8 cellular contexts compared by ENCODE assay signal in the genomic region with DNA sequence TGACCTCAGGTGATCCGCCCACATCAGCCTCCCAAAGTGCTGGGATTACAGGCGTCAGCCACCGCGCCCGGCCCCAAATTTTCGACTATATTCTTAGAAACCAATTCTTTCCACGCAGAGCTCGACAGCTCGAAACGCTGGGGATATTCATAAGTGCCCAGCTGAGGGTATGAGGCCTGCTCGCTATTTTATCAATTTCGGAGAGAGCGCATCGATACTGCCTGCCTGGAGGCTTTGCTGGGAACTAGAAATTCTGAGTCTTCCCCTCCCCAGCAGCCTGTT. TPM values are rescaled to one million over a fixed set of nuclear protein-coding genes. Genes with fewer than 3 reads are reported as not detected.
DNase-seq lines count a peak whose midpoint lies in the region; ATAC-seq and TF ChIP-seq lines count a peak whose summit lies in the region.

No MANE protein-coding gene starts in this region.

- TSS peak; percentile 90 for BruUV-seq in Panc1 (replicated peaks; lab: Mats Ljungman, UMichigan)

- no peaks in the 10 kb centered on the region for H3K9me3 Mint-ChIP-seq in CD4-positive, alpha-beta T cell

- H3K27ac ChIP-seq in CD4-positive, alpha-beta T cell (ENCODE audit: low read depth, low read length) = peak overlapping the region; percentile 80
- H3K27ac ChIP-seq in Panc1 (ENCODE audit: low read length) (peak overlapping the region; percentile 100), duodenal mucosa (ENCODE audit: low read depth, low read length) (peak overlapping the region; percentile 89), neutrophil (peak overlapping the region; percentile 93)

- H3K36me3 Mint-ChIP-seq in CD4-positive, alpha-beta T cell (ENCODE audit: low read depth) = peaks cover 26% of the 10 kb centered on the region

- peak in 1 of 10 experiments; percentile 1 for DNase-seq in CD4-positive, alpha-beta T cell
- DNase-seq in Panc1 (ENCODE audit: low read depth, low spot score) (no peak), HuH-7 (ENCODE audit: low spot score) (no peak)
- DNase-seq in effector CD4-positive, alpha-beta T cell = no peak

- TF ChIP-seq CTCF in CD4-positive, alpha-beta T cell (IDR thresholded peaks at IDR 0.05) = no peak
- TF ChIP-seq CTCF in Panc1 (IDR thresholded peaks at IDR 0.05) (no peak), neutrophil (IDR thresholded peaks at IDR 0.05) (no peak)

- intact Hi-C loops in CD4-positive, alpha-beta T cell (cut with DNase I, micrococcal nuclease) = loop anchor here (5.0 to 10.0 kb wide), 3 partner anchors 62 to 1702 kb away; a partner anchor contains a TSS
- intact Hi-C loops in Panc1 (cut with micrococcal nuclease; ENCODE audit: unreplicated experiment) = no loop called here

- H3K9me3 ChIP-seq in CD4-positive, alpha-beta T cell (ENCODE audit: control insufficient read depth, low read length) = no peaks in the 10 kb centered on the region
- H3K9me3 ChIP-seq in Panc1 (ENCODE audit: control insufficient read depth, insufficient read depth, low read depth, low read length) (no peaks in the 10 kb centered on the region), duodenal mucosa (ENCODE audit: control insufficient read depth in 1 of 2, low read length in 2 of 2) (no peaks in the 10 kb centered on the region), neutrophil (no peaks in the 10 kb centered on the region)

- peak overlapping the region; percentile 93 for H3K4me3 Mint-ChIP-seq in CD4-positive, alpha-beta T cell

- H3K4me3 ChIP-seq in Panc1 (ENCODE audit: low read depth in 2 of 2, low read length in 2 of 2) (peak overlapping the region; percentile 99), duodenal mucosa (ENCODE audit: low read depth in 1 of 2, low read length in 2 of 2) (peak overlapping the region; percentile 88 to 100), neutrophil (ENCODE audit: low read depth in 1 of 2, low read length in 1 of 2) (peak overlapping the region; percentile 83 to 97)

- CTCF ChIA-PET in CD4-positive, alpha-beta T cell (lab: Charles Lee) = interaction anchor here (0.9 to 1.0 kb wide), 2 partner anchors 147 to 330 kb away, joined by 3 read pairs; no protein-coding TSS in a partner anchor
- CTCF ChIA-PET in Panc1 (lab: Charles Lee) = interaction anchor here (0.7 kb wide), 1 partner anchor 10 kb away, joined by 5 read pairs; no protein-coding TSS in a partner anchor

- POLR2A ChIA-PET in CD4-positive, alpha-beta T cell (lab: Charles Lee) = interaction anchor here (0.5 to 3.1 kb wide), 18 partner anchors 11 to 893 kb away, joined by 3 to 26 read pairs (median 4); a partner anchor contains a TSS
- POLR2A ChIA-PET in Panc1 (lab: Charles Lee) = interaction anchor here (0.6 to 2.3 kb wide), 7 partner anchors 62 to 140 kb away, joined by 3 to 12 read pairs (median 6); no protein-coding TSS in a partner anchor

- no peaks in the 10 kb centered on the region for H3K27me3 ChIP-seq in CD4-positive, alpha-beta T cell (ENCODE audit: control insufficient read depth, insufficient read depth, low read length)
- no peaks in the 10 kb centered on the region for H3K27me3 ChIP-seq in Panc1 (ENCODE audit: control insufficient read depth, insufficient read depth, low read length)
- H3K27me3 ChIP-seq in duodenal mucosa (ENCODE audit: control insufficient read depth in 1 of 2, insufficient read depth in 2 of 2, low read length in 2 of 2) = no peaks in the 10 kb centered on the region
- no peaks in the 10 kb centered on the region for H3K27me3 ChIP-seq in neutrophil

- in situ Hi-C loops in Panc1 (cut with HindIII; ENCODE audit: low pct_unique_long_range_greater_than_20kb, low sequenced_read_pairs) = no loop called here

- peak overlapping the region; percentile 74 to 100 for H3K9ac ChIP-seq in duodenal mucosa (ENCODE audit: low read depth in 1 of 2, low read length in 2 of 2)

- H3K4me1 ChIP-seq in Panc1 (ENCODE audit: control insufficient read depth, insufficient read depth, low read length) (peaks cover 19% of the 10 kb centered on the region; the same call in 1 of the 2 replicates), duodenal mucosa (ENCODE audit: control insufficient read depth in 1 of 2, insufficient read depth in 2 of 2, low read length in 2 of 2) (peaks cover 30 to 39% of the 10 kb centered on the region in 2 donors), neutrophil (ENCODE audit: control insufficient read depth in 1 of 2, insufficient read depth in 1 of 2, low read depth in 1 of 2, low read length in 1 of 2) (peaks cover 39 to 55% of the 10 kb centered on the region in 2 experiments)

- no peaks in the 10 kb centered on the region for H3K27me3 Mint-ChIP-seq in CD4-positive, alpha-beta T cell

- ATAC-seq in CD4-positive, alpha-beta T cell (ENCODE audit: poor library complexity) = no peak
- ATAC-seq in Panc1 (no peak), GM21360 (IDR thresholded peaks at IDR 0.05; ENCODE audit: unreplicated experiment) (no peak), GM18909 (IDR thresholded peaks at IDR 0.05; ENCODE audit: poor library complexity, unreplicated experiment) (no peak)

- H3K27ac Mint-ChIP-seq in CD4-positive, alpha-beta T cell = peak overlapping the region; percentile 94

- peaks cover 30% of the 10 kb centered on the region for H3K36me3 ChIP-seq in Panc1 (ENCODE audit: control insufficient read depth, insufficient read depth, low read length)
- H3K36me3 ChIP-seq in duodenal mucosa (ENCODE audit: control insufficient read depth in 1 of 2, insufficient read depth in 2 of 2, low read length in 2 of 2) = peaks cover 0 to 10% of the 10 kb centered on the region in 2 donors
- peaks cover 15% of the 10 kb centered on the region for H3K36me3 ChIP-seq in neutrophil

- H3K4me1 Mint-ChIP-seq in CD4-positive, alpha-beta T cell (ENCODE audit: low read depth) = peaks cover 81% of the 10 kb centered on the region

RNA-seq across cellular contexts. Expression of a gene that starts 0.4 kb away (rescaled TPM):
- 1 to 10 TPM; 6.5 to 7.3 TPM for total RNA-seq in CD4-positive, alpha-beta T cell
- total RNA-seq in Panc1 (2021; ENCODE audit: unreplicated experiment) = 40.2 TPM
- polyA plus RNA-seq in Panc1 (2012; ENCODE audit: insufficient read length) = 36.1 TPM

RNA-seq across cellular contexts. Expression of a gene that starts 0.6 kb away (rescaled TPM):
- 10 to 100 TPM; 73.6 to 81.1 TPM for total RNA-seq in CD4-positive, alpha-beta T cell
- total RNA-seq in Panc1 (2021; ENCODE audit: unreplicated experiment) = 281 TPM
- 139 TPM for polyA plus RNA-seq in Panc1 (2012; ENCODE audit: insufficient read length)
